9 cellular contexts compared by ENCODE assay signal in the genomic region with DNA sequence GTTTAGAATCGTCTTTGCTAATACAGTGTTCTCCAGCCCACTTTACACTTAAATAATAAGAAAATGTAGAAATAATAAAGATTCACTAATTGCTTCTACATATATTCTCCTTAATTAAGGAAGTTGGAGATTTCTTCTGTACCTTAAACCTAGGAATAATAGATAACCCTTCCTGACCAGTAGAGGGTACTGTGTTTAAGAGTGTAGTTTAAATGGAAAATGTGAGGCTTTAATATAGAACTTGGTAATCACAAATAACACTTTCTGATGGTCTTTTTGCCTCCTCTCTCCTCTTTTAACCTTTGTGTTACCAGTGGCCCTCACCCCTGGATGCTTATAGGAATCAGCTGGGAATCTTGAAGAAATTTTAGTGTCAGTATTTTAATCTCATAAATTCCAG. TPM values are rescaled to one million over a fixed set of nuclear protein-coding genes. Genes with fewer than 3 reads are reported as not detected.
DNase-seq lines count a peak whose midpoint lies in the region; ATAC-seq, FAIRE-seq and TF ChIP-seq lines count a peak whose summit lies in the region.
"Had no signal": no experiment of that assay in that cellular context is flagged by ENCODE, and none has a peak within 500 bp of the region (broad histone marks: within the 10 kb centered on the region; RNA-seq: fewer than 3 reads in every experiment).

No MANE protein-coding gene starts in this region.

- ATAC-seq in K562, result peak; percentile 71
- ATAC-seq in naive thymus-derived CD4-positive, alpha-beta T cell, result peak; percentile 45
- no peak for ATAC-seq in GM21717 (IDR thresholded peaks at IDR 0.05; ENCODE audit: unreplicated experiment)

- TF ChIP-seq CTCF in DOHH2 (IDR thresholded peaks at IDR 0.05; ENCODE audit: low read depth, low read length, poor library complexity, severe bottlenecking) (peak; percentile 42), LNCAP (IDR thresholded peaks at IDR 0.05) (peak; percentile 46), K562 (IDR thresholded peaks at IDR 0.05 in 2 of 3, conservative IDR thresholded peaks at IDR 0.05 in 1 of 3; ENCODE audit: insufficient read depth in 2 of 3, low read depth in 1 of 3, low read length in 3 of 3) (peak; percentile 10 to 42 (median 16); a peak in 3 of 6 replicates), thyroid gland (IDR thresholded peaks at IDR 0.05) (peak in 2 of 6 experiments; percentile 34 to 35), stomach (IDR thresholded peaks at IDR 0.05) (peak in 2 of 7 experiments; percentile 17 to 21)

- peaks cover 45% of the 10 kb centered on the region for H3K36me3 ChIP-seq in DOHH2 (ENCODE audit: control insufficient read depth, low read length)
- peaks cover 44% of the 10 kb centered on the region; the same call in 2 of the 3 replicates for H3K36me3 ChIP-seq in K562 (ENCODE audit: control insufficient read depth, insufficient read depth, low read length)
- peaks cover under 1 to 34% (median 9%) of the 10 kb centered on the region in 3 experiments for H3K36me3 ChIP-seq in naive thymus-derived CD4-positive, alpha-beta T cell (ENCODE audit: control insufficient read depth in 2 of 3, insufficient read depth in 3 of 3, low read length in 3 of 3)
- H3K36me3 ChIP-seq in thyroid gland, result peaks cover 16 to 43% of the 10 kb centered on the region in 2 donors
- peaks cover 29 to 63% (median 58%) of the 10 kb centered on the region in 4 donors for H3K36me3 ChIP-seq in stomach

- intact Hi-C loops in K562 (cut with micrococcal nuclease) (loop anchor here (5.0 kb wide), 1 partner anchor 118 kb away; no protein-coding TSS in a partner anchor), thyroid gland (cut with DNase I) (no loop called here), stomach (cut with DNase I; ENCODE audit: low total_unique reads) (no loop called here)
- intact Hi-C loops in naive thymus-derived CD4-positive, alpha-beta T cell (cut with micrococcal nuclease), result loop anchor here (1.0 to 5.0 kb wide), 3 partner anchors 38 to 355 kb away; a partner anchor contains a TSS

- POLR2A ChIA-PET in K562 (lab: Yijun Ruan, JAX), result interaction anchor here (0.8 kb wide), 1 partner anchor 155 kb away, joined by 3 read pairs; no protein-coding TSS in a partner anchor
- POLR2A ChIA-PET in naive thymus-derived CD4-positive, alpha-beta T cell (lab: Charles Lee), result no interaction called here

- peaks cover 0 to 2% (median 0%) of the 10 kb centered on the region in 7 donors for H3K4me1 Mint-ChIP-seq in naive thymus-derived CD4-positive, alpha-beta T cell

- TF ChIP-seq EP300 in K562 (IDR thresholded peaks at IDR 0.05; ENCODE audit: low read length) (no peak), stomach (IDR thresholded peaks at IDR 0.05) (no peak)

- in situ Hi-C loops in K562 (cut with MboI), result loop anchor here (10.0 kb wide), 1 partner anchor 115 kb away; no protein-coding TSS in a partner anchor

- H3K9me3 Mint-ChIP-seq in naive thymus-derived CD4-positive, alpha-beta T cell, result no peaks in the 10 kb centered on the region
- H3K9me3 Mint-ChIP-seq: T-helper 2 cell treated with Interferon-gamma antibody and Interleukin-4, amounts not matched to agents 5 μg/mL and 100 μg/mL, for 36 hours had no signal

- no peaks in the 10 kb centered on the region for H3K27me3 Mint-ChIP-seq in naive thymus-derived CD4-positive, alpha-beta T cell

- BruUV-seq in K562 (replicated peaks; lab: Mats Ljungman, UMichigan), result no TSS peak

- H3K27me3 ChIP-seq in DOHH2 (ENCODE audit: control insufficient read depth, low read length) (no peaks in the 10 kb centered on the region), K562 (ENCODE audit: control insufficient read depth in 2 of 2, insufficient read depth in 2 of 2, low read length in 2 of 2) (no peaks in the 10 kb centered on the region), thyroid gland (no peaks in the 10 kb centered on the region), stomach (no peaks in the 10 kb centered on the region)
- no peaks in the 10 kb centered on the region for H3K27me3 ChIP-seq in naive thymus-derived CD4-positive, alpha-beta T cell (ENCODE audit: control insufficient read depth in 2 of 2, insufficient read depth in 2 of 2, low read length in 2 of 2)

- TF ChIP-seq RAD21 in K562 (CRISPR knock-in tag; conservative IDR thresholded peaks at IDR 0.05 in 1 of 2, IDR thresholded peaks at IDR 0.05 in 1 of 2), result peak in 1 of 2 experiments; percentile 49; a peak in 2 of 4 replicates

- no peak for FAIRE-seq in K562 (lab: Jason Lieb, UNC)

- no peaks in the 10 kb centered on the region for H3K9me2 ChIP-seq in DOHH2 (replicated peaks; ENCODE audit: control insufficient read depth, low read length)

- H3K27ac Mint-ChIP-seq in naive thymus-derived CD4-positive, alpha-beta T cell, result peak overlapping the region in 4 of 9 donors; percentile 30 to 57 (median 49)
- H3K27ac Mint-ChIP-seq: T-helper 2 cell treated with Interferon-gamma antibody and Interleukin-4, amounts not matched to agents 5 μg/mL and 100 μg/mL, for 36 hours had no signal

- peaks cover 0 to 10% (median 5%) of the 10 kb centered on the region in 5 donors for H3K36me3 Mint-ChIP-seq in naive thymus-derived CD4-positive, alpha-beta T cell

- DNase-seq in K562 (ENCODE audit: extremely low read depth in 1 of 4, low spot score in 3 of 4), result no peak
- no peak for DNase-seq in naive thymus-derived CD4-positive, alpha-beta T cell
- no peak for DNase-seq in thyroid gland
- DNase-seq in Ammon's horn (ENCODE audit: low spot score), result no peak
- no peak for DNase-seq in stomach

- WGBS in K562 (ENCODE audit: insufficient coverage, low coverage, missing lambda C conversion rate), result 20% methylated on average over 1 of the region's 1 CpG
- 90 to 92% methylated on average over 1 of the region's 1 CpG for WGBS in thyroid gland, 2 donors
- 84 to 90% (median 88%) methylated on average over 1 of the region's 1 CpG for WGBS in stomach, 5 donors

- no peak overlapping the region for H3K9ac ChIP-seq in K562 (ENCODE audit: insufficient read depth in 1 of 2, low read depth in 2 of 2, low read length in 2 of 2)

- no peaks in the 10 kb centered on the region for H3K9me3 ChIP-seq in DOHH2 (ENCODE audit: control insufficient read depth, insufficient read depth, low read length)
- no peaks in the 10 kb centered on the region for H3K9me3 ChIP-seq in K562 (replicated peaks; ENCODE audit: control insufficient read depth, insufficient read depth, low read depth, low read length)
- H3K9me3 ChIP-seq in naive thymus-derived CD4-positive, alpha-beta T cell (ENCODE audit: control insufficient read depth in 2 of 3, low read length in 3 of 3), result no peaks in the 10 kb centered on the region
- H3K9me3 ChIP-seq in thyroid gland, result no peaks in the 10 kb centered on the region
- no peaks in the 10 kb centered on the region for H3K9me3 ChIP-seq in stomach

- H2AFZ ChIP-seq in K562 (ENCODE audit: low read depth, low read length), result no peak overlapping the region

- H4K20me1 ChIP-seq in DOHH2 (ENCODE audit: control insufficient read depth, insufficient read depth, low read depth, low read length) (no peaks in the 10 kb centered on the region), K562 (replicated peaks; ENCODE audit: control insufficient read depth, insufficient read depth, low read length) (no peaks in the 10 kb centered on the region)

- H3K4me2 ChIP-seq in DOHH2 (ENCODE audit: low read length) (no peak overlapping the region), K562 (ENCODE audit: insufficient read depth, low read length) (no peak overlapping the region)

- H3K27ac ChIP-seq in DOHH2 (ENCODE audit: low read depth, low read length) (no peak overlapping the region), K562 (ENCODE audit: extremely low read depth, low read depth, low read length) (no peak overlapping the region), thyroid gland (no peak overlapping the region), stomach (no peak overlapping the region)
- H3K27ac ChIP-seq in naive thymus-derived CD4-positive, alpha-beta T cell (ENCODE audit: low read depth, low read length), result no peak overlapping the region

- no peaks in the 10 kb centered on the region for H3K9me1 ChIP-seq in K562 (ENCODE audit: control insufficient read depth, insufficient read depth, low read length)

- peaks cover 14% of the 10 kb centered on the region for H3F3A ChIP-seq in DOHH2 (ENCODE audit: control insufficient read depth, insufficient read depth)

- no peak overlapping the region for H3K4me3 ChIP-seq in DOHH2 (ENCODE audit: low read length)
- no peak overlapping the region for H3K4me3 ChIP-seq in K562
- no peak overlapping the region for H3K4me3 ChIP-seq in naive thymus-derived CD4-positive, alpha-beta T cell (ENCODE audit: low read length)
- no peak overlapping the region for H3K4me3 ChIP-seq in thyroid gland (replicated peaks in 1 of 3)
- H3K4me3 ChIP-seq in stomach, result no peak overlapping the region

- H3K4me1 ChIP-seq in DOHH2 (ENCODE audit: control insufficient read depth, low read length), result no peaks in the 10 kb centered on the region
- H3K4me1 ChIP-seq in K562 (replicated peaks in 1 of 2; ENCODE audit: control insufficient read depth in 2 of 2, insufficient read depth in 2 of 2, low read length in 2 of 2), result peaks cover 0 to 6% of the 10 kb centered on the region in 2 experiments; a peak in 3 of 5 replicates
- H3K4me1 ChIP-seq in naive thymus-derived CD4-positive, alpha-beta T cell (ENCODE audit: control insufficient read depth in 2 of 2, insufficient read depth in 2 of 2, low read length in 2 of 2), result no peaks in the 10 kb centered on the region
- H3K4me1 ChIP-seq in thyroid gland, result no peaks in the 10 kb centered on the region
- no peaks in the 10 kb centered on the region for H3K4me1 ChIP-seq in stomach

- no peak overlapping the region for H3K4me3 Mint-ChIP-seq in naive thymus-derived CD4-positive, alpha-beta T cell
- H3K4me3 Mint-ChIP-seq: T-helper 2 cell treated with Interferon-gamma antibody and Interleukin-4, amounts not matched to agents 5 μg/mL and 100 μg/mL, for 36 hours had no signal

- TF ChIP-seq POLR2A in K562 (conservative IDR thresholded peaks at IDR 0.05) (no peak), thyroid gland (IDR thresholded peaks at IDR 0.05) (no peak), stomach (IDR thresholded peaks at IDR 0.05) (no peak)

- H3K79me2 ChIP-seq in DOHH2 (ENCODE audit: control insufficient read depth, low read length) (no peaks in the 10 kb centered on the region), K562 (ENCODE audit: control insufficient read depth, insufficient read depth, low read length) (no peaks in the 10 kb centered on the region)

- CTCF ChIA-PET in K562 (lab: Yijun Ruan, JAX; ENCODE audit: low intra/inter-chr PET ratio), result interaction anchor here (1.1 kb wide), 1 partner anchor 117 kb away, joined by 3 read pairs; no protein-coding TSS in a partner anchor
- CTCF ChIA-PET in naive thymus-derived CD4-positive, alpha-beta T cell (lab: Charles Lee), result interaction anchor here (1.0 kb wide), 1 partner anchor 8 kb away, joined by 4 read pairs; no protein-coding TSS in a partner anchor

RNA-seq across cellular contexts. Expression of a gene that starts 20.7 kb away (rescaled TPM):
- total RNA-seq in K562 (2011; cell fraction: chromatin; rRNA removed; ENCODE audit: low replicate concordance), result 3.7 and 7.5 TPM in 2 replicates
- 5.0 and 5.7 TPM in 2 replicates for total RNA-seq in K562 (2011; cell fraction: nucleolus; rRNA removed)
- 9.3 and 10.8 TPM in 2 replicates for total RNA-seq in K562 (2011; cell fraction: nucleoplasm; rRNA removed)
- total RNA-seq in K562 (2014; rRNA removed) (69.2 and 75.2 TPM in 2 replicates), K562 (2014; rRNA removed; fragmentation: Illumina TruSeq; extraction: Trizol) (143 and 170 TPM in 2 replicates), K562 (2015; rRNA removed; fragmentation: Illumina TruSeq; extraction: Trizol) (117 and 127 TPM in 2 replicates), K562 (2021) (116 and 120 TPM in 2 replicates), thyroid gland (10 to 100 TPM; 23.3 to 70.0 (median 45.4) TPM), stomach (10 to 100 TPM; 17.7 to 61.1 (median 25.0) TPM)
- polyA plus RNA-seq in K562 (2011; rRNA removed) (74.5 and 114 TPM in 2 replicates), K562 (2014; fragmentation: Illumina TruSeq; extraction: Trizol) (117 and 126 TPM in 2 replicates), K562 (2014; fragmentation: Nextera tagmentation; extraction: Ambion mirVana) (100 to 1,000 TPM; 506 to 647 TPM), K562 (2014; rRNA removed) (118 and 126 TPM in 2 replicates), stomach (100 to 1,000 TPM in 1 of 3 donors, 10 to 100 TPM in 2; 70.6 to 102 (median 77.6) TPM)
- 13.9 and 38.6 TPM in 2 replicates for polyA plus RNA-seq in K562 (2011; cell fraction: cytosol; rRNA removed)
- polyA plus RNA-seq in K562 (2011; cell fraction: nucleus; rRNA removed), result 11.1 and 18.2 TPM in 2 replicates
- 122 and 246 TPM in 2 replicates for polyA plus RNA-seq in K562 (2012)
- 118 and 135 TPM in 2 replicates for polyA minus RNA-seq in K562 (2011; rRNA and poly(A)+ RNA removed)
- 27.0 and 34.8 TPM in 2 replicates for polyA minus RNA-seq in K562 (2011; cell fraction: cytosol; rRNA and poly(A)+ RNA removed)
- 5.5 and 15.0 TPM in 2 replicates for polyA minus RNA-seq in K562 (2011; cell fraction: nucleus; rRNA and poly(A)+ RNA removed)
- 10 to 100 TPM; 18.8 to 97.0 (median 21.2) TPM for total RNA-seq in naive thymus-derived CD4-positive, alpha-beta T cell
- polyA plus RNA-seq in naive thymus-derived CD4-positive, alpha-beta T cell, result 10 to 100 TPM; 67.0 to 78.7 TPM

RNA-seq across cellular contexts. Expression of a gene that starts 39.1 kb away (rescaled TPM):
- 0.97 and 2.0 TPM in 2 replicates for total RNA-seq in K562 (2011; cell fraction: chromatin; rRNA removed; ENCODE audit: low replicate concordance)
- total RNA-seq in K562 (2011; cell fraction: nucleolus; rRNA removed), result 0.50 and 1.2 TPM in 2 replicates
- total RNA-seq in K562 (2011; cell fraction: nucleoplasm; rRNA removed), result 1.5 and 2.1 TPM in 2 replicates
- total RNA-seq in K562 (2014; rRNA removed), result 0.54 and 0.61 TPM in 2 replicates
- total RNA-seq in K562 (2014; rRNA removed; fragmentation: Illumina TruSeq; extraction: Trizol), result 0.51 and 0.54 TPM in 2 replicates
- 0.38 and 0.43 TPM in 2 replicates for total RNA-seq in K562 (2015; rRNA removed; fragmentation: Illumina TruSeq; extraction: Trizol)
- 0.54 and 0.66 TPM in 2 replicates for total RNA-seq in K562 (2021)
- polyA plus RNA-seq in K562 (2011; rRNA removed), result 1.2 and 2.6 TPM in 2 replicates
- polyA plus RNA-seq in K562 (2011; cell fraction: cytosol; rRNA removed), result 0.54 and 1.6 TPM in 2 replicates
- 1.5 and 4.8 TPM in 2 replicates for polyA plus RNA-seq in K562 (2011; cell fraction: nucleus; rRNA removed)
- 0.66 and 1.3 TPM in 2 replicates for polyA plus RNA-seq in K562 (2012)
- 0.32 and 0.58 TPM in 2 replicates for polyA plus RNA-seq in K562 (2014; fragmentation: Illumina TruSeq; extraction: Trizol)
- under 1 TPM; 0.14 to 0.20 TPM for polyA plus RNA-seq in K562 (2014; fragmentation: Nextera tagmentation; extraction: Ambion mirVana)
- 0.37 and 0.73 TPM in 2 replicates for polyA plus RNA-seq in K562 (2014; rRNA removed)
- polyA minus RNA-seq in K562 (2011; rRNA and poly(A)+ RNA removed), result 1.4 and 1.6 TPM in 2 replicates
- polyA minus RNA-seq in K562 (2011; cell fraction: cytosol; rRNA and poly(A)+ RNA removed), result 0.86 TPM in 1 of 2 replicates, not detected in the other
- 0.54 and 2.3 TPM in 2 replicates for polyA minus RNA-seq in K562 (2011; cell fraction: nucleus; rRNA and poly(A)+ RNA removed)
- 10 to 100 TPM; 11.1 to 23.6 (median 12.0) TPM for total RNA-seq in naive thymus-derived CD4-positive, alpha-beta T cell
- polyA plus RNA-seq in naive thymus-derived CD4-positive, alpha-beta T cell, result 10 to 100 TPM; 34.2 to 39.8 TPM
- total RNA-seq in thyroid gland, result 10 to 100 TPM; 16.4 to 28.7 (median 26.8) TPM
- 10 to 100 TPM in 3 of 5 donors, 1 to 10 TPM in 2; 5.3 to 44.3 (median 14.2) TPM for total RNA-seq in stomach
- polyA plus RNA-seq in stomach, result 1 to 10 TPM; 2.3 to 4.8 (median 3.4) TPM

Comparison
In these comparisons a context has a peak if more than half of its experiments do, and no peak if none do; other contexts are left out.
1. intact Hi-C loops: an anchor here in K562 (5.0 kb wide) and naive thymus-derived CD4-positive, alpha-beta T cell (1.0 to 5.0 kb wide); none called in thyroid gland and stomach.